ENCODE assay signal across 2 cellular contexts in the genomic region with DNA sequence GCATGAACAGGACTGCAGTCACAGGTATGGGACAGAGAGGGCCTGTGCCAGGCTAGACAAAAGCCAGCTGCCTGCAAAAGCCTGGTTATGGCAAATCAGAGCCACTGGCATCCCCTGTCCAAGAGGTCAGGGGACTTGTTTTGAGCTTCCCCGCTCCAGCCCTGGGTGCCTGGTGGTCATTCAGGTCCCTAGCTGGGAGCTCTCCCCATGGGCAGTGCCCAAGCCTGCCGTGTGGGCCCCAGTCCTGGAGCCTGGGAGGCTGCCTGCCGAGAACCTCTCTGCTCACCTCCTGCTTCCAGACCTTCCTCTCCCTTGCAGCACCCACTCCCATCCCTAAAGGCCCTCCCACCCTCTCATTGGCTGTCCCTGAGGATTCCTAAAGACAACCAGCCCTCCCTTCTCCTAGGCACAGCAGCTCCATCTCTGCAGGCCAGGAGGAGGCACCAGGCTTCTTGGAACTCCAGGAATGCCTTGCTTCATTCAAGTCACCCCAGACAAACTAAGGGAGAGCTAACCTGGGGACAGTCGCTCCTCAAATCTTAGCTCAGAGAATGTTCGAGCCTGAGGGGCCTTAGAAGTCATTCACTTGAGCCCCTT.
TF ChIP-seq lines count a peak whose summit lies in the region.

No MANE protein-coding gene starts in this region.

TF ChIP-seq in GM23338, 12 proteins besides CTCF, POLR2A, EP300 and RAD21:
- TF ChIP-seq, protein P1, sequence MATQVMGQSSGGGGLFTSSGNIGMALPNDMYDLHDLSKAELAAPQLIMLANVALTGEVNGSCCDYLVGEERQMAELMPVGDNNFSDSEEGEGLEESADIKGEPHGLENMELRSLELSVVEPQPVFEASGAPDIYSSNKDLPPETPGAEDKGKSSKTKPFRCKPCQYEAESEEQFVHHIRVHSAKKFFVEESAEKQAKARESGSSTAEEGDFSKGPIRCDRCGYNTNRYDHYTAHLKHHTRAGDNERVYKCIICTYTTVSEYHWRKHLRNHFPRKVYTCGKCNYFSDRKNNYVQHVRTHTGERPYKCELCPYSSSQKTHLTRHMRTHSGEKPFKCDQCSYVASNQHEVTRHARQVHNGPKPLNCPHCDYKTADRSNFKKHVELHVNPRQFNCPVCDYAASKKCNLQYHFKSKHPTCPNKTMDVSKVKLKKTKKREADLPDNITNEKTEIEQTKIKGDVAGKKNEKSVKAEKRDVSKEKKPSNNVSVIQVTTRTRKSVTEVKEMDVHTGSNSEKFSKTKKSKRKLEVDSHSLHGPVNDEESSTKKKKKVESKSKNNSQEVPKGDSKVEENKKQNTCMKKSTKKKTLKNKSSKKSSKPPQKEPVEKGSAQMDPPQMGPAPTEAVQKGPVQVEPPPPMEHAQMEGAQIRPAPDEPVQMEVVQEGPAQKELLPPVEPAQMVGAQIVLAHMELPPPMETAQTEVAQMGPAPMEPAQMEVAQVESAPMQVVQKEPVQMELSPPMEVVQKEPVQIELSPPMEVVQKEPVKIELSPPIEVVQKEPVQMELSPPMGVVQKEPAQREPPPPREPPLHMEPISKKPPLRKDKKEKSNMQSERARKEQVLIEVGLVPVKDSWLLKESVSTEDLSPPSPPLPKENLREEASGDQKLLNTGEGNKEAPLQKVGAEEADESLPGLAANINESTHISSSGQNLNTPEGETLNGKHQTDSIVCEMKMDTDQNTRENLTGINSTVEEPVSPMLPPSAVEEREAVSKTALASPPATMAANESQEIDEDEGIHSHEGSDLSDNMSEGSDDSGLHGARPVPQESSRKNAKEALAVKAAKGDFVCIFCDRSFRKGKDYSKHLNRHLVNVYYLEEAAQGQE (IDR thresholded peaks at IDR 0.05; ENCODE audit: unreplicated experiment): no peak
- TF ChIP-seq NANOG (IDR thresholded peaks at IDR 0.05; ENCODE audit: borderline replicate concordance) (no peak), EZH2phosphoT487 (IDR thresholded peaks at IDR 0.05; ENCODE audit: unreplicated experiment) (no peak)

TF ChIP-seq in WTC11, 78 proteins besides CTCF, POLR2A, EP300 and RAD21:
- TF ChIP-seq, protein P2, sequence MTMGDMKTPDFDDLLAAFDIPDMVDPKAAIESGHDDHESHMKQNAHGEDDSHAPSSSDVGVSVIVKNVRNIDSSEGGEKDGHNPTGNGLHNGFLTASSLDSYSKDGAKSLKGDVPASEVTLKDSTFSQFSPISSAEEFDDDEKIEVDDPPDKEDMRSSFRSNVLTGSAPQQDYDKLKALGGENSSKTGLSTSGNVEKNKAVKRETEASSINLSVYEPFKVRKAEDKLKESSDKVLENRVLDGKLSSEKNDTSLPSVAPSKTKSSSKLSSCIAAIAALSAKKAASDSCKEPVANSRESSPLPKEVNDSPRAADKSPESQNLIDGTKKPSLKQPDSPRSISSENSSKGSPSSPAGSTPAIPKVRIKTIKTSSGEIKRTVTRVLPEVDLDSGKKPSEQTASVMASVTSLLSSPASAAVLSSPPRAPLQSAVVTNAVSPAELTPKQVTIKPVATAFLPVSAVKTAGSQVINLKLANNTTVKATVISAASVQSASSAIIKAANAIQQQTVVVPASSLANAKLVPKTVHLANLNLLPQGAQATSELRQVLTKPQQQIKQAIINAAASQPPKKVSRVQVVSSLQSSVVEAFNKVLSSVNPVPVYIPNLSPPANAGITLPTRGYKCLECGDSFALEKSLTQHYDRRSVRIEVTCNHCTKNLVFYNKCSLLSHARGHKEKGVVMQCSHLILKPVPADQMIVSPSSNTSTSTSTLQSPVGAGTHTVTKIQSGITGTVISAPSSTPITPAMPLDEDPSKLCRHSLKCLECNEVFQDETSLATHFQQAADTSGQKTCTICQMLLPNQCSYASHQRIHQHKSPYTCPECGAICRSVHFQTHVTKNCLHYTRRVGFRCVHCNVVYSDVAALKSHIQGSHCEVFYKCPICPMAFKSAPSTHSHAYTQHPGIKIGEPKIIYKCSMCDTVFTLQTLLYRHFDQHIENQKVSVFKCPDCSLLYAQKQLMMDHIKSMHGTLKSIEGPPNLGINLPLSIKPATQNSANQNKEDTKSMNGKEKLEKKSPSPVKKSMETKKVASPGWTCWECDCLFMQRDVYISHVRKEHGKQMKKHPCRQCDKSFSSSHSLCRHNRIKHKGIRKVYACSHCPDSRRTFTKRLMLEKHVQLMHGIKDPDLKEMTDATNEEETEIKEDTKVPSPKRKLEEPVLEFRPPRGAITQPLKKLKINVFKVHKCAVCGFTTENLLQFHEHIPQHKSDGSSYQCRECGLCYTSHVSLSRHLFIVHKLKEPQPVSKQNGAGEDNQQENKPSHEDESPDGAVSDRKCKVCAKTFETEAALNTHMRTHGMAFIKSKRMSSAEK (CRISPR knock-in tag; IDR thresholded peaks at IDR 0.05; ENCODE audit: borderline replicate concordance): no peak
- TF ChIP-seq, protein P3, sequence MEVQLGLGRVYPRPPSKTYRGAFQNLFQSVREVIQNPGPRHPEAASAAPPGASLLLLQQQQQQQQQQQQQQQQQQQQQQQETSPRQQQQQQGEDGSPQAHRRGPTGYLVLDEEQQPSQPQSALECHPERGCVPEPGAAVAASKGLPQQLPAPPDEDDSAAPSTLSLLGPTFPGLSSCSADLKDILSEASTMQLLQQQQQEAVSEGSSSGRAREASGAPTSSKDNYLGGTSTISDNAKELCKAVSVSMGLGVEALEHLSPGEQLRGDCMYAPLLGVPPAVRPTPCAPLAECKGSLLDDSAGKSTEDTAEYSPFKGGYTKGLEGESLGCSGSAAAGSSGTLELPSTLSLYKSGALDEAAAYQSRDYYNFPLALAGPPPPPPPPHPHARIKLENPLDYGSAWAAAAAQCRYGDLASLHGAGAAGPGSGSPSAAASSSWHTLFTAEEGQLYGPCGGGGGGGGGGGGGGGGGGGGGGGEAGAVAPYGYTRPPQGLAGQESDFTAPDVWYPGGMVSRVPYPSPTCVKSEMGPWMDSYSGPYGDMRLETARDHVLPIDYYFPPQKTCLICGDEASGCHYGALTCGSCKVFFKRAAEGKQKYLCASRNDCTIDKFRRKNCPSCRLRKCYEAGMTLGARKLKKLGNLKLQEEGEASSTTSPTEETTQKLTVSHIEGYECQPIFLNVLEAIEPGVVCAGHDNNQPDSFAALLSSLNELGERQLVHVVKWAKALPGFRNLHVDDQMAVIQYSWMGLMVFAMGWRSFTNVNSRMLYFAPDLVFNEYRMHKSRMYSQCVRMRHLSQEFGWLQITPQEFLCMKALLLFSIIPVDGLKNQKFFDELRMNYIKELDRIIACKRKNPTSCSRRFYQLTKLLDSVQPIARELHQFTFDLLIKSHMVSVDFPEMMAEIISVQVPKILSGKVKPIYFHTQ (CRISPR knock-in tag; IDR thresholded peaks at IDR 0.05): no peak
- TF ChIP-seq RELA (CRISPR knock-in tag; IDR thresholded peaks at IDR 0.05; ENCODE audit: borderline replicate concordance) (no peak), CBFB (CRISPR knock-in tag; IDR thresholded peaks at IDR 0.05; ENCODE audit: low read depth) (no peak), RORB (CRISPR knock-in tag; IDR thresholded peaks at IDR 0.05) (no peak), GRHL2 (CRISPR knock-in tag; IDR thresholded peaks at IDR 0.05; ENCODE audit: insufficient replicate concordance, severe bottlenecking) (no peak), SOX15 (CRISPR knock-in tag; IDR thresholded peaks at IDR 0.05) (no peak), ZNF317 (CRISPR knock-in tag; IDR thresholded peaks at IDR 0.05; ENCODE audit: borderline replicate concordance, low read depth) (no peak), GTF2I (CRISPR knock-in tag; conservative IDR thresholded peaks at IDR 0.05) (no peak), FOXK1 (CRISPR knock-in tag; IDR thresholded peaks at IDR 0.05) (no peak), TP53 (CRISPR knock-in tag; IDR thresholded peaks at IDR 0.05) (no peak), ATF1 (CRISPR knock-in tag; IDR thresholded peaks at IDR 0.05) (no peak), JUN (CRISPR knock-in tag; IDR thresholded peaks at IDR 0.05) (no peak), ELF4 (CRISPR knock-in tag; IDR thresholded peaks at IDR 0.05; ENCODE audit: low read depth) (no peak), ZNF396 (CRISPR knock-in tag; IDR thresholded peaks at IDR 0.05; ENCODE audit: borderline replicate concordance) (no peak)
- TF ChIP-seq, protein P4, sequence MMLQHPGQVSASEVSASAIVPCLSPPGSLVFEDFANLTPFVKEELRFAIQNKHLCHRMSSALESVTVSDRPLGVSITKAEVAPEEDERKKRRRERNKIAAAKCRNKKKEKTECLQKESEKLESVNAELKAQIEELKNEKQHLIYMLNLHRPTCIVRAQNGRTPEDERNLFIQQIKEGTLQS (CRISPR knock-in tag; conservative IDR thresholded peaks at IDR 0.05): no peak
- TF ChIP-seq, protein P5, sequence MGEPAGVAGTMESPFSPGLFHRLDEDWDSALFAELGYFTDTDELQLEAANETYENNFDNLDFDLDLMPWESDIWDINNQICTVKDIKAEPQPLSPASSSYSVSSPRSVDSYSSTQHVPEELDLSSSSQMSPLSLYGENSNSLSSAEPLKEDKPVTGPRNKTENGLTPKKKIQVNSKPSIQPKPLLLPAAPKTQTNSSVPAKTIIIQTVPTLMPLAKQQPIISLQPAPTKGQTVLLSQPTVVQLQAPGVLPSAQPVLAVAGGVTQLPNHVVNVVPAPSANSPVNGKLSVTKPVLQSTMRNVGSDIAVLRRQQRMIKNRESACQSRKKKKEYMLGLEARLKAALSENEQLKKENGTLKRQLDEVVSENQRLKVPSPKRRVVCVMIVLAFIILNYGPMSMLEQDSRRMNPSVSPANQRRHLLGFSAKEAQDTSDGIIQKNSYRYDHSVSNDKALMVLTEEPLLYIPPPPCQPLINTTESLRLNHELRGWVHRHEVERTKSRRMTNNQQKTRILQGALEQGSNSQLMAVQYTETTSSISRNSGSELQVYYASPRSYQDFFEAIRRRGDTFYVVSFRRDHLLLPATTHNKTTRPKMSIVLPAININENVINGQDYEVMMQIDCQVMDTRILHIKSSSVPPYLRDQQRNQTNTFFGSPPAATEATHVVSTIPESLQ (CRISPR knock-in tag; IDR thresholded peaks at IDR 0.05): no peak
- TF ChIP-seq, protein P6, sequence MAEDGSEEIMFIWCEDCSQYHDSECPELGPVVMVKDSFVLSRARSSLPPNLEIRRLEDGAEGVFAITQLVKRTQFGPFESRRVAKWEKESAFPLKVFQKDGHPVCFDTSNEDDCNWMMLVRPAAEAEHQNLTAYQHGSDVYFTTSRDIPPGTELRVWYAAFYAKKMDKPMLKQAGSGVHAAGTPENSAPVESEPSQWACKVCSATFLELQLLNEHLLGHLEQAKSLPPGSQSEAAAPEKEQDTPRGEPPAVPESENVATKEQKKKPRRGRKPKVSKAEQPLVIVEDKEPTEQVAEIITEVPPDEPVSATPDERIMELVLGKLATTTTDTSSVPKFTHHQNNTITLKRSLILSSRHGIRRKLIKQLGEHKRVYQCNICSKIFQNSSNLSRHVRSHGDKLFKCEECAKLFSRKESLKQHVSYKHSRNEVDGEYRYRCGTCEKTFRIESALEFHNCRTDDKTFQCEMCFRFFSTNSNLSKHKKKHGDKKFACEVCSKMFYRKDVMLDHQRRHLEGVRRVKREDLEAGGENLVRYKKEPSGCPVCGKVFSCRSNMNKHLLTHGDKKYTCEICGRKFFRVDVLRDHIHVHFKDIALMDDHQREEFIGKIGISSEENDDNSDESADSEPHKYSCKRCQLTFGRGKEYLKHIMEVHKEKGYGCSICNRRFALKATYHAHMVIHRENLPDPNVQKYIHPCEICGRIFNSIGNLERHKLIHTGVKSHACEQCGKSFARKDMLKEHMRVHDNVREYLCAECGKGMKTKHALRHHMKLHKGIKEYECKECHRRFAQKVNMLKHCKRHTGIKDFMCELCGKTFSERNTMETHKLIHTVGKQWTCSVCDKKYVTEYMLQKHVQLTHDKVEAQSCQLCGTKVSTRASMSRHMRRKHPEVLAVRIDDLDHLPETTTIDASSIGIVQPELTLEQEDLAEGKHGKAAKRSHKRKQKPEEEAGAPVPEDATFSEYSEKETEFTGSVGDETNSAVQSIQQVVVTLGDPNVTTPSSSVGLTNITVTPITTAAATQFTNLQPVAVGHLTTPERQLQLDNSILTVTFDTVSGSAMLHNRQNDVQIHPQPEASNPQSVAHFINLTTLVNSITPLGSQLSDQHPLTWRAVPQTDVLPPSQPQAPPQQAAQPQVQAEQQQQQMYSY (CRISPR knock-in tag; IDR thresholded peaks at IDR 0.05): no peak
